12 cellular contexts compared by ENCODE assay signal in genomic region chr17:15341966-15342365, GRCh38. TPM values are rescaled to one million over a fixed set of nuclear protein-coding genes. Genes with fewer than 3 reads are reported as not detected.
DNase-seq lines count a peak whose midpoint lies in the region; ATAC-seq and TF ChIP-seq lines count a peak whose summit lies in the region.
"Had no signal": no experiment of that assay in that cellular context is flagged by ENCODE, and none has a peak within 500 bp of the region (broad histone marks: within the 10 kb centered on the region; RNA-seq: fewer than 3 reads in every experiment).

No MANE protein-coding gene starts in this region.

- POLR2A ChIA-PET in Caco-2 (lab: Charles Lee), result no interaction called here

- H3K36me3 Mint-ChIP-seq in Caco-2 (ENCODE audit: insufficient read depth, unreplicated experiment) (no peaks in the 10 kb centered on the region), progenitor cell of endocrine pancreas (ENCODE audit: insufficient read depth) (no peaks in the 10 kb centered on the region)
- H3K36me3 Mint-ChIP-seq: activated CD8-positive, alpha-beta memory T cell treated with anti-CD3 and anti-CD28 coated beads, Interleukin-2, amount 10 ng/mL, durations not matched to agents 7 days and 5 days had no signal

- H3K36me3 ChIP-seq in Caco-2 (ENCODE audit: control insufficient read depth, insufficient read depth, low read length) (no peaks in the 10 kb centered on the region), iPS-15b (ENCODE audit: control insufficient read depth, insufficient read depth, low read length) (no peaks in the 10 kb centered on the region)
- H3K36me3 ChIP-seq: BLaER1 treated with 17β-estradiol and CSF1 and Interleukin-3, amounts not matched to agents 10 nM and 100 nM had no signal

- in situ Hi-C loops in astrocyte of the spinal cord (cut with HindIII; ENCODE audit: low sequenced_read_pairs), result no loop called here

- no peaks in the 10 kb centered on the region for H3K4me1 ChIP-seq in Caco-2
- H3K4me1 ChIP-seq in iPS-15b (ENCODE audit: control insufficient read depth, insufficient read depth, low read length), result no peaks in the 10 kb centered on the region
- H3K4me1 ChIP-seq: BLaER1 treated with 17β-estradiol and CSF1 and Interleukin-3, amounts not matched to agents 10 nM and 100 nM had no signal

- CTCF ChIA-PET in Caco-2 (lab: Charles Lee), result no interaction called here

- DNase-seq in Caco-2 (no peak), astrocyte of the spinal cord (ENCODE audit: low read depth, low spot score) (no peak), progenitor cell of endocrine pancreas (ENCODE audit: low spot score, unreplicated experiment) (no peak), DMS153 (lab: John Stamatoyannopoulos, UW) (no peak), OCI-M2 (lab: John Stamatoyannopoulos, UW; ENCODE audit: unreplicated experiment) (no peak)
- DNase-seq: activated CD8-positive, alpha-beta memory T cell treated with anti-CD3 and anti-CD28 coated beads, Interleukin-2, amount 10 ng/mL, durations not matched to agents 7 days and 5 days; naive thymus-derived CD8-positive, alpha-beta T cell had no signal

- BruUV-seq in Caco-2 (replicated peaks; lab: Mats Ljungman, UMichigan), result no TSS peak

- H3K9me3 ChIP-seq in Caco-2 (no peaks in the 10 kb centered on the region), iPS-15b (ENCODE audit: control insufficient read depth, insufficient read depth, low read length) (no peaks in the 10 kb centered on the region)

- no peaks in the 10 kb centered on the region for H3K9me3 Mint-ChIP-seq in Caco-2 (ENCODE audit: unreplicated experiment)
- H3K9me3 Mint-ChIP-seq in progenitor cell of endocrine pancreas (ENCODE audit: low read depth), result no peaks in the 10 kb centered on the region

- no peaks in the 10 kb centered on the region for H3K4me1 Mint-ChIP-seq in Caco-2 (ENCODE audit: low read depth, unreplicated experiment)
- H3K4me1 Mint-ChIP-seq in progenitor cell of endocrine pancreas (ENCODE audit: low read depth), result peaks cover 6% of the 10 kb centered on the region

- H3K4me3 ChIP-seq in Caco-2 (ENCODE audit: low read depth, low read length) (peak overlapping the region; percentile 25), astrocyte of the spinal cord (ENCODE audit: low read depth, low read length) (peak overlapping the region; percentile 43), iPS-15b (ENCODE audit: low read depth, low read length) (peak overlapping the region; percentile 76)
- H3K4me3 ChIP-seq: BLaER1 treated with 17β-estradiol and CSF1 and Interleukin-3, amounts not matched to agents 10 nM and 100 nM had no signal

- H3K27me3 ChIP-seq in Caco-2 (replicated peaks; ENCODE audit: control insufficient read depth, insufficient read depth, low read length), result no peaks in the 10 kb centered on the region
- peaks cover 24% of the 10 kb centered on the region for H3K27me3 ChIP-seq in iPS-15b (ENCODE audit: control insufficient read depth, insufficient read depth, low read length)

- ATAC-seq in HG03439 (IDR thresholded peaks at IDR 0.05; ENCODE audit: unreplicated experiment) (no peak), GM21360 (IDR thresholded peaks at IDR 0.05; ENCODE audit: unreplicated experiment) (no peak)
- ATAC-seq: activated CD8-positive, alpha-beta memory T cell treated with anti-CD3 and anti-CD28 coated beads, Interleukin-2, amount 10 ng/mL, durations not matched to agents 7 days and 5 days; naive thymus-derived CD8-positive, alpha-beta T cell had no signal

- TF ChIP-seq CTCF in Caco-2 (IDR thresholded peaks at IDR 0.05; ENCODE audit: insufficient read depth in 1 of 2, low read depth in 1 of 2, low read length in 1 of 2, severe bottlenecking in 1 of 2, unreplicated experiment in 1 of 2), result no peak
- TF ChIP-seq CTCF in astrocyte of the spinal cord (IDR thresholded peaks at IDR 0.05; ENCODE audit: low read depth, low read length), result no peak
- TF ChIP-seq CTCF in progenitor cell of endocrine pancreas (IDR thresholded peaks at IDR 0.05; ENCODE audit: unreplicated experiment), result no peak

- H3K4me3 Mint-ChIP-seq in Caco-2 (ENCODE audit: unreplicated experiment) (peak overlapping the region; percentile 91), progenitor cell of endocrine pancreas (ENCODE audit: low read depth) (peak overlapping the region; percentile 94)
- H3K4me3 Mint-ChIP-seq: activated CD8-positive, alpha-beta memory T cell treated with anti-CD3 and anti-CD28 coated beads, Interleukin-2, amount 10 ng/mL, durations not matched to agents 7 days and 5 days had no signal

- H3K27me3 Mint-ChIP-seq in Caco-2 (ENCODE audit: insufficient read depth, unreplicated experiment) (peaks cover 6% of the 10 kb centered on the region), progenitor cell of endocrine pancreas (peaks cover 40% of the 10 kb centered on the region)

- no peak overlapping the region for H3K9ac ChIP-seq in iPS-15b (ENCODE audit: low read depth, low read length)
- H3K9ac ChIP-seq: BLaER1 treated with 17β-estradiol and CSF1 and Interleukin-3, amounts not matched to agents 10 nM and 100 nM had no signal

- intact Hi-C loops in Caco-2 (cut with micrococcal nuclease; ENCODE audit: unreplicated experiment), result no loop called here

- H3K27ac Mint-ChIP-seq in Caco-2 (ENCODE audit: unreplicated experiment), result no peak overlapping the region
- no peak overlapping the region for H3K27ac Mint-ChIP-seq in progenitor cell of endocrine pancreas
- H3K27ac Mint-ChIP-seq: activated CD8-positive, alpha-beta memory T cell treated with anti-CD3 and anti-CD28 coated beads, Interleukin-2, amount 10 ng/mL, durations not matched to agents 7 days and 5 days had no signal

RNA-seq across cellular contexts. Expression of gene TEKT3, which starts 0.6 kb away (rescaled TPM):
- 0.43 TPM in 1 of 2 replicates, not detected in the other for total RNA-seq in Caco-2 (2022)
- total RNA-seq in progenitor cell of endocrine pancreas, result 1.6 and 2.8 TPM in 2 replicates
- total RNA-seq: activated CD8-positive, alpha-beta memory T cell treated with anti-CD3 and anti-CD28 coated beads, Interleukin-2, amount 10 ng/mL, durations not matched to agents 7 days and 5 days; glomerular endothelial cell; naive thymus-derived CD8-positive, alpha-beta T cell had no signal

Comparison
In these comparisons a context has a peak if more than half of its experiments do, and no peak if none do; other contexts are left out.
1. H3K4me3 ChIP-seq: peak in every context shown above with its lines; median percentile 76 in iPS-15b; 43 in astrocyte of the spinal cord; 25 in Caco-2.